30 cellular contexts compared by ENCODE assay signal in genomic region chr5:172424111-172424490, GRCh38. TPM values are rescaled to one million over a fixed set of nuclear protein-coding genes. Genes with fewer than 3 reads are reported as not detected.
DNase-seq lines count a peak whose midpoint lies in the region; ATAC-seq and TF ChIP-seq lines count a peak whose summit lies in the region.
"Had no signal": no experiment of that assay in that cellular context is flagged by ENCODE, and none has a peak within 500 bp of the region (broad histone marks: within the 10 kb centered on the region; RNA-seq: fewer than 3 reads in every experiment).

No MANE protein-coding gene starts in this region.

- H3K27ac Mint-ChIP-seq in nephron: peak overlapping the region in 2 of 3 experiments; percentile 16 to 45
- H3K27ac Mint-ChIP-seq in activated naive CD4-positive, alpha-beta T cell treated with anti-CD3 and anti-CD28 coated beads for 36 hours: no peak overlapping the region
- H3K27ac Mint-ChIP-seq: activated naive CD8-positive, alpha-beta T cell treated with anti-CD3 and anti-CD28 coated beads, Interleukin-2, amount 50 U/mL, for 24 hours; CD8-positive, alpha-beta T cell; endodermal cell; stimulated activated naive B cell treated with anti-CD40 and anti-IgM and Interleukin-4, amounts not matched to agents 10 μg/mL and 1 μg/mL and 100 μg/mL, for 72 hours; type B pancreatic cell had no signal

- ATAC-seq in GM19395 (IDR thresholded peaks at IDR 0.05; ENCODE audit: unreplicated experiment) (no peak), SK-N-SH treated with all-trans-retinoic acid at 6 μM for 48 hours (no peak)
- ATAC-seq: activated naive CD8-positive, alpha-beta T cell treated with anti-CD3 and anti-CD28 coated beads, Interleukin-2, amount 50 U/mL, for 24 hours; CD8-positive, alpha-beta T cell; stimulated activated naive B cell treated with anti-CD40 and anti-IgM and Interleukin-4, amounts not matched to agents 10 μg/mL and 1 μg/mL and 100 μg/mL, for 72 hours had no signal

- intact Hi-C loops in activated naive CD4-positive, alpha-beta T cell treated with anti-CD3 and anti-CD28 coated beads for 36 hours (cut with micrococcal nuclease): no loop called here

- peaks cover 0 to 5% of the 10 kb centered on the region in 2 donors for H3K36me3 ChIP-seq in stomach smooth muscle (ENCODE audit: control insufficient read depth in 2 of 2, insufficient read depth in 2 of 2, low read length in 2 of 2)
- H3K36me3 ChIP-seq: colonic mucosa had no signal

- H3K9me3 ChIP-seq in stomach smooth muscle (ENCODE audit: control insufficient read depth in 2 of 2, low read length in 2 of 2): no peaks in the 10 kb centered on the region
- H3K9me3 ChIP-seq: colonic mucosa had no signal

- H3K4me1 ChIP-seq in stomach smooth muscle (ENCODE audit: control insufficient read depth, insufficient read depth, low read length): peaks cover 80% of the 10 kb centered on the region
- H3K4me1 ChIP-seq: colonic mucosa had no signal

- TF ChIP-seq CTCF in coronary artery (IDR thresholded peaks at IDR 0.05) (no peak), nephron (IDR thresholded peaks at IDR 0.05; ENCODE audit: unreplicated experiment in 3 of 3) (no peak)

- no peak overlapping the region for H3K9ac ChIP-seq in stomach smooth muscle (ENCODE audit: low read length in 2 of 2)
- H3K9ac ChIP-seq: GM23248 had no signal

- no peak overlapping the region for H3K4me3 Mint-ChIP-seq in nephron
- H3K4me3 Mint-ChIP-seq in activated naive CD4-positive, alpha-beta T cell treated with anti-CD3 and anti-CD28 coated beads for 36 hours: no peak overlapping the region
- H3K4me3 Mint-ChIP-seq: activated naive CD8-positive, alpha-beta T cell treated with anti-CD3 and anti-CD28 coated beads, Interleukin-2, amount 50 U/mL, for 24 hours; CD8-positive, alpha-beta T cell; endodermal cell; stimulated activated naive B cell treated with anti-CD40 and anti-IgM and Interleukin-4, amounts not matched to agents 10 μg/mL and 1 μg/mL and 100 μg/mL, for 72 hours; type B pancreatic cell had no signal

- H3K27me3 ChIP-seq in stomach smooth muscle (ENCODE audit: control insufficient read depth in 1 of 2, insufficient read depth in 2 of 2, low read length in 2 of 2): no peaks in the 10 kb centered on the region
- H3K27me3 ChIP-seq: colonic mucosa had no signal

- H3K9me3 Mint-ChIP-seq in nephron: no peaks in the 10 kb centered on the region
- H3K9me3 Mint-ChIP-seq in activated naive CD4-positive, alpha-beta T cell treated with anti-CD3 and anti-CD28 coated beads for 36 hours: no peaks in the 10 kb centered on the region
- H3K9me3 Mint-ChIP-seq: activated naive CD8-positive, alpha-beta T cell treated with anti-CD3 and anti-CD28 coated beads, Interleukin-2, amount 50 U/mL, for 24 hours; CD8-positive, alpha-beta T cell; endodermal cell; stimulated activated naive B cell treated with anti-CD40 and anti-IgM and Interleukin-4, amounts not matched to agents 10 μg/mL and 1 μg/mL and 100 μg/mL, for 72 hours; type B pancreatic cell had no signal

- DNase-seq in M059J (ENCODE audit: low read depth) (peak; percentile 84), coronary artery (ENCODE audit: low spot score) (no peak), NCI-H1105 treated with DMSO at 0.1 percent for 48 hours (lab: John Stamatoyannopoulos, UW) (no peak)
- DNase-seq in activated naive CD4-positive, alpha-beta T cell treated with anti-CD3 and anti-CD28 coated beads for 36 hours: no peak
- DNase-seq: activated CD4-positive, CD25-positive, alpha-beta regulatory T cell; activated gamma-delta T cell; activated naive CD8-positive, alpha-beta T cell treated with anti-CD3 and anti-CD28 coated beads, Interleukin-2, amount 50 U/mL, for 24 hours; CD8-positive, alpha-beta T cell; colonic mucosa; DMS 273 treated with DMSO at 0.1 percent for 48 hours; endodermal cell; GM23248; head of caudate nucleus; IMR-90; mesenchymal stem cell; NCI-H1417 treated with DMSO at 0.1 percent for 48 hours; NCI-H2171; NCI-H510A treated with DMSO at 0.1 percent for 48 hours; NK-92 treated with Interleukin-12 subunit alpha and Interleukin-12 subunit beta, amount 100 ng/mL, for 24 hours; occipital lobe; PC-9; SHP77 treated with DMSO at 0.1 percent for 48 hours; stimulated activated CD4-positive, alpha-beta T cell treated with anti-CD3 and anti-CD28 coated beads, Interleukin-12 subunit alpha, Interleukin-12 subunit beta, amount 100 ng/mL, for 4 hours; stimulated activated CD4-positive, alpha-beta T cell treated with anti-CD3 and anti-CD28 coated beads, Interleukin-4, amount 100 ng/mL, for 24 hours; stimulated activated naive B cell treated with anti-CD40 and anti-IgM and Interleukin-4, amounts not matched to agents 10 μg/mL and 1 μg/mL and 100 μg/mL, for 72 hours had no signal

- H3K36me3 Mint-ChIP-seq in nephron (ENCODE audit: low read depth): peaks cover 52% of the 10 kb centered on the region
- no peaks in the 10 kb centered on the region for H3K36me3 Mint-ChIP-seq in activated naive CD4-positive, alpha-beta T cell treated with anti-CD3 and anti-CD28 coated beads for 36 hours (ENCODE audit: low read depth)
- H3K36me3 Mint-ChIP-seq: CD8-positive, alpha-beta T cell; stimulated activated naive B cell treated with anti-CD40 and anti-IgM and Interleukin-4, amounts not matched to agents 10 μg/mL and 1 μg/mL and 100 μg/mL, for 72 hours had no signal

- H3K4me3 ChIP-seq in coronary artery: no peak overlapping the region
- H3K4me3 ChIP-seq in stomach smooth muscle (ENCODE audit: low read length in 2 of 2): no peak overlapping the region
- H3K4me3 ChIP-seq: colonic mucosa, GM23248, PC-9 had no signal

- H3K27ac ChIP-seq in coronary artery (peak overlapping the region; percentile 27 to 58), stomach smooth muscle (ENCODE audit: low read length) (peak overlapping the region; percentile 60)
- H3K27ac ChIP-seq: colonic mucosa, GM23248, PC-9 had no signal

- peaks cover 11% of the 10 kb centered on the region for H3K27me3 Mint-ChIP-seq in nephron (ENCODE audit: low read depth)
- no peaks in the 10 kb centered on the region for H3K27me3 Mint-ChIP-seq in activated naive CD4-positive, alpha-beta T cell treated with anti-CD3 and anti-CD28 coated beads for 36 hours (ENCODE audit: low read depth)
- H3K27me3 Mint-ChIP-seq: type B pancreatic cell had no signal

- CTCF ChIA-PET in activated naive CD4-positive, alpha-beta T cell treated with anti-CD3 and anti-CD28 coated beads for 36 hours (lab: Charles Lee): no interaction called here

- H3K4me1 Mint-ChIP-seq in nephron: peaks cover 73% of the 10 kb centered on the region
- no peaks in the 10 kb centered on the region for H3K4me1 Mint-ChIP-seq in activated naive CD4-positive, alpha-beta T cell treated with anti-CD3 and anti-CD28 coated beads for 36 hours (ENCODE audit: low read depth)
- H3K4me1 Mint-ChIP-seq: endodermal cell; stimulated activated naive B cell treated with anti-CD40 and anti-IgM and Interleukin-4, amounts not matched to agents 10 μg/mL and 1 μg/mL and 100 μg/mL, for 72 hours had no signal

TF ChIP-seq in SK-N-SH treated with all-trans-retinoic acid at 6 μM for 48 hours, 23 proteins besides CTCF, POLR2A, EP300 and RAD21 (continues in another document):
- TF ChIP-seq GLIS3 (CRISPR knock-in tag; IDR thresholded peaks at IDR 0.05) (no peak), PATZ1 (CRISPR knock-in tag; IDR thresholded peaks at IDR 0.05; ENCODE audit: borderline replicate concordance) (no peak), ZNF70 (CRISPR knock-in tag; IDR thresholded peaks at IDR 0.05) (no peak), OSR1 (CRISPR knock-in tag; IDR thresholded peaks at IDR 0.05) (no peak), POU6F1 (CRISPR knock-in tag; IDR thresholded peaks at IDR 0.05; ENCODE audit: borderline replicate concordance, low read depth) (no peak), BACH2 (CRISPR knock-in tag; IDR thresholded peaks at IDR 0.05; ENCODE audit: borderline replicate concordance) (no peak), ZFP30 (CRISPR knock-in tag; IDR thresholded peaks at IDR 0.05) (no peak), ZNF8 (CRISPR knock-in tag; IDR thresholded peaks at IDR 0.05) (no peak), ISL1 (CRISPR knock-in tag; IDR thresholded peaks at IDR 0.05) (no peak), ZC3H10 (CRISPR knock-in tag; IDR thresholded peaks at IDR 0.05) (no peak), SNAI2 (CRISPR knock-in tag; IDR thresholded peaks at IDR 0.05) (no peak), ESRRG (CRISPR knock-in tag; IDR thresholded peaks at IDR 0.05) (no peak)

RNA-seq across cellular contexts. Expression of gene SH3PXD2B, which starts 30.2 kb away (rescaled TPM):
- total RNA-seq in M059J (2014; rRNA removed; shearing (Covaris generic)): 8.5 and 15.7 TPM in 2 replicates
- 1 to 10 TPM; 1.1 to 1.3 TPM for total RNA-seq in activated naive CD4-positive, alpha-beta T cell treated with anti-CD3 and anti-CD28 coated beads for 36 hours
